In the genomic region with DNA sequence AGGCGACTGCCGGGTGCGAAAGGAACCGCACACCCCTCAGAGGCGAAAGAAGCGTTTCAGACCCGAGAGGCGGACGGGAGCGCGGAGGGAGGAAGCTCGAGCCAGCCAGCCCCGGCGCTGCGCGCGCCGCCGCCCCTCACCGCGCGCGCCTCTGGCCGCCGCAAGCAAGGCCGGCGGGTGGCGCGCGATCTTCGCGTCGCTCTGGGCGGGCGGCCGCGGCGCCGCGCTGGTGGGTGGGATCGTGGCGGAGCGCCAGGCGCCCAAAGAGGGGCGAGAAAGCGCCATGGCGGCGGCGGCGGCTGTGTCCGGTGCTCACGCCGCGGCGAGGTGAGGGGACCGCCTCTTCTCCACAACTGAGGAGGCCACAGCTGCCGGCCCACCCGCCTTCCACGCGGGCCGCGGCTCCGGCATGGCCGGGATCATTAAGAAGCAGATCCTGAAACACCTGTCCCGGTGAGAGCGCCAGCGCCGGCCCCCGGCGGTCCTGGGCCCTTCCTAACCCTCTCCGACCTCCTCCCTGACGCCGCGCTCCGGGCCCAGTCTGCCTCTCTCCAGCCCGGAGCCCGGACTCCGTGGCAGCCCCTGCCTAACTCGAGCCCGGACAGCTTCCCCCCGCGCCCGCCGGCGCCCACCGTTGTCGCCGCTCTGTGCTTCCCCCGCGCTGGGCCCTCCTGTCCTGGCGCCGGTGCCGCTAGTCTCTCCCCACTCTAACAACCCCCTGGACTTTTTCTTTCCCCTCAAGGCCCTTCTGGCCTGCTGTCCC, we compare ENCODE assay signal across 8 cellular contexts. TPM values are rescaled to one million over a fixed set of nuclear protein-coding genes. Genes with fewer than 3 reads are reported as not detected.
DNase-seq lines count a peak whose midpoint lies in the region; ATAC-seq, FAIRE-seq and TF ChIP-seq lines count a peak whose summit lies in the region.

A gene with protein sequence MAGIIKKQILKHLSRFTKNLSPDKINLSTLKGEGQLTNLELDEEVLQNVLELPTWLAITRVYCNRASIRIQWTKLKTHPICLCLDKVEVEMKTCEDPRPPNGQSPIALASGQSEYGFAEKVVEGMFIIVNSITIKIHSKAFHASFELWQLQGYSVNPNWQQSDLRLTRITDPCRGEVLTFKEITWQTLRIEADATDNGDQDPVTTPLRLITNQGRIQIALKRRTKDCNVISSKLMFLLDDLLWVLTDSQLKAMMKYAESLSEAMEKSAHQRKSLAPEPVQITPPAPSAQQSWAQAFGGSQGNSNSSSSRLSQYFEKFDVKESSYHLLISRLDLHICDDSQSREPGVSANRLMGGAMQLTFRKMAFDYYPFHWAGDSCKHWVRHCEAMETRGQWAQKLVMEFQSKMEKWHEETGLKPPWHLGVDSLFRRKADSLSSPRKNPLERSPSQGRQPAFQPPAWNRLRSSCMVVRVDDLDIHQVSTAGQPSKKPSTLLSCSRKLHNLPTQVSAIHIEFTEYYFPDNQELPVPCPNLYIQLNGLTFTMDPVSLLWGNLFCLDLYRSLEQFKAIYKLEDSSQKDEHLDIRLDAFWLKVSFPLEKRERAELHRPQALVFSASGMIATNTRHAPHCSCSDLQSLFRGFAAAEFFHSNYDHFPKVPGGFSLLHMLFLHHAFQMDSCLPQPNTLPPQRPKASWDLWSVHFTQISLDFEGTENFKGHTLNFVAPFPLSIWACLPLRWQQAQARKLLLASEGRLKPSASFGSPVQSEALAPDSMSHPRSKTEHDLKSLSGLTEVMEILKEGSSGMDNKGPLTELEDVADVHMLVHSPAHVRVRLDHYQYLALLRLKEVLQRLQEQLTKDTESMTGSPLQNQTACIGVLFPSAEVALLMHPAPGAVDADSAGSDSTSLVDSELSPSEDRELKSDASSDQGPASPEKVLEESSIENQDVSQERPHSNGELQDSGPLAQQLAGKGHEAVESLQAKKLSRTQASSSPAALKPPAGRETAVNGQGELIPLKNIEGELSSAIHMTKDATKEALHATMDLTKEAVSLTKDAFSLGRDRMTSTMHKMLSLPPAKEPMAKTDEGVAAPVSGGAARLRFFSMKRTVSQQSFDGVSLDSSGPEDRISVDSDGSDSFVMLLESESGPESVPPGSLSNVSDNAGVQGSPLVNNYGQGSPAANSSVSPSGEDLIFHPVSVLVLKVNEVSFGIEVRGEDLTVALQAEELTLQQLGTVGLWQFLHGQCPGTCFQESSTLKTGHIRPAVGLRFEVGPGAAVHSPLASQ (N-terminal part only) (plus strand): TSS at position 242 of the 763 bp plus-strand sequence. CDS start 168 bp downstream, at position 410.

- peak; percentile 87 for FAIRE-seq in GM12892 (lab: Jason Lieb, UNC)

- H3K27me3 Mint-ChIP-seq in T-helper 2 cell treated with Interferon-gamma antibody and Interleukin-4, amounts not matched to agents 5 μg/mL and 100 μg/mL, for 36 hours (ENCODE audit: low read depth): no peaks in the 10 kb centered on the region

- peak; percentile 91 for ATAC-seq in HG02759 (IDR thresholded peaks at IDR 0.05; ENCODE audit: unreplicated experiment)
- peak; percentile 91 for ATAC-seq in sciatic nerve

- H3K4me3 ChIP-seq in astrocyte of the cerebellum (ENCODE audit: low read depth, low read length): peak within 1 kb of the TSS; percentile 78

- in situ Hi-C loops in astrocyte of the cerebellum (cut with HindIII; ENCODE audit: low sequenced_read_pairs): no loop called here

- peak; percentile 92 for DNase-seq in GM12892 (ENCODE audit: insufficient read length)
- peak; percentile 76 for DNase-seq in NCI-H146 (lab: John Stamatoyannopoulos, UW)
- DNase-seq in T-helper 2 cell treated with Interferon-gamma antibody and Interleukin-4, amounts not matched to agents 5 μg/mL and 100 μg/mL, for 36 hours (ENCODE audit: low spot score): peak; percentile 81
- DNase-seq in astrocyte of the cerebellum (ENCODE audit: low read depth): no peak
- peak in 49 of 51 donors; percentile 9 to 80 (median 54) for DNase-seq in hypothalamus (lab: John Stamatoyannopoulos, UW)
- DNase-seq in sciatic nerve (ENCODE audit: low spot score): peak; percentile 79
- DNase-seq in cerebellar nuclear complex (lab: John Stamatoyannopoulos, UW): no peak

- peak; percentile 73; the same call in 1 of the 2 replicates for TF ChIP-seq POLR2A in GM12892 (IDR thresholded peaks at IDR 0.05; ENCODE audit: low read depth, low read length)

- peak within 1 kb of the TSS; percentile 98 for H3K4me3 Mint-ChIP-seq in T-helper 2 cell treated with Interferon-gamma antibody and Interleukin-4, amounts not matched to agents 5 μg/mL and 100 μg/mL, for 36 hours

- no peak for TF ChIP-seq CTCF in astrocyte of the cerebellum (IDR thresholded peaks at IDR 0.05; ENCODE audit: low read depth, low read length, missing control alignments)

- intact Hi-C loops in sciatic nerve (cut with DNase I): no loop called here

- peak within 1 kb of the TSS; percentile 91 for H3K27ac Mint-ChIP-seq in T-helper 2 cell treated with Interferon-gamma antibody and Interleukin-4, amounts not matched to agents 5 μg/mL and 100 μg/mL, for 36 hours

- H3K9me3 Mint-ChIP-seq in T-helper 2 cell treated with Interferon-gamma antibody and Interleukin-4, amounts not matched to agents 5 μg/mL and 100 μg/mL, for 36 hours: no peaks in the 10 kb centered on the region

- peaks cover 18% of the 10 kb centered on the region for H3K4me1 Mint-ChIP-seq in T-helper 2 cell treated with Interferon-gamma antibody and Interleukin-4, amounts not matched to agents 5 μg/mL and 100 μg/mL, for 36 hours (ENCODE audit: low read depth)

- H3K36me3 Mint-ChIP-seq in T-helper 2 cell treated with Interferon-gamma antibody and Interleukin-4, amounts not matched to agents 5 μg/mL and 100 μg/mL, for 36 hours (ENCODE audit: low read depth): peaks cover 1% of the 10 kb centered on the region

RNA-seq across cellular contexts. Expression of the gene that starts here (rescaled TPM):
- 5.7 TPM for polyA plus RNA-seq in GM12892 (2012; ENCODE audit: missing spikeins)
- 13.6 TPM for total RNA-seq in sciatic nerve

Comparison
In these comparisons a context has a peak if more than half of its experiments do, and no peak if none do; other contexts are left out.
1. DNase-seq: peak in GM12892 (single experiment), NCI-H146 (single experiment), T-helper 2 cell treated with Interferon-gamma antibody and Interleukin-4, amounts not matched to agents 5 μg/mL and 100 μg/mL, for 36 hours (single experiment), hypothalamus (49 of 51) and sciatic nerve (single experiment); none in astrocyte of the cerebellum (single experiment) and cerebellar nuclear complex (0 of 2).